Comparison of ENCODE assay signal across 29 cellular contexts in the genomic region with DNA sequence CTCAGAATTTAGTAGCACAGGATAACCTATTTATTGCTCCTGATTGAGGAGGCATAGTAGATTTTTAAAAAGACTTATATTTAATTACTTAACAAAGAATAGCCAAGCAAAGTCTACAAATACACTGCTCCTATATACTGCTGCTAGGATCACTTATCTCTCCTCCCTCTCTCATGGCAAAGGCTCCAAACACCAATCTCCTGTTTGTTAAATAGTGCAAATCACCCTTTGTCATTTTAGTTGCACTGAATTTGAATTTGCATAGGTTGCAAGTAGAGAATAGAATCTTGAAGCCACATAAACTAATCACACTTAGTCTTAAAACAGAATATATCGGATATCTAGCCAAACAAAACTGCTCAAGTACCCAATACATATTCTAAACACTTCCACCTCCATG.
"Had no signal": no experiment of that assay in that cellular context is flagged by ENCODE, and none has a peak within 500 bp of the region (broad histone marks: within the 10 kb centered on the region; RNA-seq: fewer than 3 reads in every experiment).

No MANE protein-coding gene starts in this region.

- H3K9me3 Mint-ChIP-seq: nephron progenitor cell had no signal

- H3K4me3 ChIP-seq: heart left ventricle, left ventricle myocardium inferior, lung, neural progenitor cell, ovary, right atrium auricular region, right lobe of liver, smooth muscle cell, stomach, testis, thyroid gland, upper lobe of right lung had no signal

- H3K27ac Mint-ChIP-seq: immature natural killer cell; mesothelial cell of epicardium; naive B cell; natural killer cell; nephron progenitor cell; neural progenitor cell; progenitor cell of endocrine pancreas; stimulated activated naive B cell treated with anti-CD40 and anti-IgM and Interleukin-4, amounts not matched to agents 10 μg/mL and 1 μg/mL and 100 μg/mL, for 72 hours had no signal

- H3K4me3 Mint-ChIP-seq: immature natural killer cell; mesothelial cell of epicardium; naive B cell; natural killer cell; nephron progenitor cell; neural progenitor cell; stimulated activated naive B cell treated with anti-CD40 and anti-IgM and Interleukin-4, amounts not matched to agents 10 μg/mL and 1 μg/mL and 100 μg/mL, for 72 hours had no signal

- ATAC-seq: heart left ventricle; natural killer cell; right lobe of liver; stimulated activated naive B cell treated with anti-CD40 and anti-IgM and Interleukin-4, amounts not matched to agents 10 μg/mL and 1 μg/mL and 100 μg/mL, for 72 hours; stimulated activated naive CD8-positive, alpha-beta T cell treated with anti-CD3 and anti-CD28 coated beads, Interleukin-15, Interleukin-2, amounts not matched to agents 100 U/mL and 50 U/mL, for 24 hours; upper lobe of right lung had no signal

- H3K27me3 Mint-ChIP-seq: naive B cell; progenitor cell of endocrine pancreas; stimulated activated naive B cell treated with anti-CD40 and anti-IgM and Interleukin-4, amounts not matched to agents 10 μg/mL and 1 μg/mL and 100 μg/mL, for 72 hours had no signal

- H3K27me3 ChIP-seq: heart left ventricle, neural progenitor cell, neutrophil, ovary, right atrium auricular region, right lobe of liver, stomach, testis, thyroid gland, upper lobe of right lung had no signal

- H3K36me3 ChIP-seq: heart left ventricle, left ventricle myocardium inferior, neural progenitor cell, neutrophil, ovary, right atrium auricular region, right lobe of liver, stomach, thyroid gland, upper lobe of right lung had no signal

- H3K4me1 Mint-ChIP-seq: immature natural killer cell; naive B cell; natural killer cell; nephron progenitor cell; stimulated activated naive B cell treated with anti-CD40 and anti-IgM and Interleukin-4, amounts not matched to agents 10 μg/mL and 1 μg/mL and 100 μg/mL, for 72 hours had no signal

- DNase-seq: heart left ventricle; hypothalamus; immature natural killer cell; kidney; left ventricle myocardium inferior; mesendoderm; naive B cell; natural killer cell; nephron progenitor cell; ovary; right lobe of liver; stimulated activated CD4-positive, alpha-beta T cell treated with anti-CD3 and anti-CD28 coated beads, Interleukin-1b, Interleukin-23, amount 100 ng/mL, for 48 hours; stimulated activated CD4-positive, alpha-beta T cell treated with anti-CD3 and anti-CD28 coated beads, Interleukin-2, amount 100 ng/mL, for 48 hours; stimulated activated CD4-positive, alpha-beta T cell treated with anti-CD3 and anti-CD28 coated beads, Interleukin-4, amount 100 ng/mL, for 4 hours; stimulated activated CD8-positive, alpha-beta memory T cell treated with anti-CD3 and anti-CD28 coated beads, Interleukin-4, amount 100 ng/mL, for 48 hours; stimulated activated naive B cell treated with anti-CD40 and anti-IgM and Interleukin-4, amounts not matched to agents 10 μg/mL and 1 μg/mL and 100 μg/mL, for 72 hours; stimulated activated naive CD8-positive, alpha-beta T cell treated with anti-CD3 and anti-CD28 coated beads, Interleukin-15, Interleukin-2, amounts not matched to agents 100 U/mL and 50 U/mL, for 24 hours; stomach; testis; thyroid gland; trophoblast cell; upper lobe of right lung had no signal

- H3K4me1 ChIP-seq: heart left ventricle, left ventricle myocardium inferior, right lobe of liver, testis, thyroid gland, upper lobe of right lung had no signal

- H3K27ac ChIP-seq: heart left ventricle, left ventricle myocardium inferior, neural progenitor cell, neutrophil, ovary, right atrium auricular region, right lobe of liver, stomach, testis, thyroid gland, upper lobe of right lung had no signal

- H3K36me3 Mint-ChIP-seq: immature natural killer cell, natural killer cell, neural progenitor cell had no signal

- H3K9me3 ChIP-seq: neutrophil, right lobe of liver, testis, thyroid gland, upper lobe of right lung had no signal
